In the genomic region with DNA sequence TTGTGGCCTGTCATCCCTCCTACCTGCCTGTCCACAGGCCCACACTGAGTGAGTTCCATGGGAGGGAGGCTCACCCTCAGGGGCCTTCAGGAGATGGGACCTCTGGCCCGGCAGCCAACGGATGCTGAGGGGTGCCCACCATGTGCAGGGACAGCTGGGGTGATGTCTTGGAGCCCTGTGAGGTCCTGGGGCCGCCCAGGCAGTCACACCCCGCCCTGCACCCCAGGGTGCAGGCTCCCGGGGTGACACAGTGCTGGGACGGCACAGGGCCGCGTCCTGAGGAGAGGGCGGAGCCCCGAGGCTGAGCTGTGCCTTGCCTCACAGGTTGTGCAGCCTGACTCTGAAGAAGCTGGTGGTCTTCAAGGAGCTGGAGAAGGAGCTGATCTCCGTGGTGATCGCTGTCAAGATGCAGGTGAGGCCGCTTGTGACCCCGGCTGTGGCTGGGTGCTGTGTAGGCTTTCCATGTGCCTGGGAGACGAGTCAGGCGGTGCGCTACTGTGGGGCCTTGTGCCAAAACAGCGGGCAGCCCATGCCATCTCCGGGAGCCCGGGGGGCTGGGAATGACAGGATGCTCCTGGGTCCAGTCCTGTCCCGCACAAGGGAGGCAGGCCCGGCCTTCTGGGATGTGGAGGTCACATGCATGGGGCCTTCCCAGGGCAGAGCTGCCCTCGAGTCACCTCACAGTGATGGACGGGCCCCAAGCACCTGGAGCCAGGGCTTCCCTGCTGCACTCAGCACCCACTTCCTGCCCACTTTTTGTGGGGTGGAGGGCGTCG, we compare ENCODE assay signal across 19 cellular contexts. TPM values are rescaled to one million over a fixed set of nuclear protein-coding genes. Genes with fewer than 3 reads are reported as not detected.
DNase-seq lines count a peak whose midpoint lies in the region; ATAC-seq, FAIRE-seq and TF ChIP-seq lines count a peak whose summit lies in the region.
"Had no signal": no experiment of that assay in that cellular context is flagged by ENCODE, and none has a peak within 500 bp of the region (broad histone marks: within the 10 kb centered on the region; RNA-seq: fewer than 3 reads in every experiment).

No MANE protein-coding gene starts in this region.

- H3K14ac ChIP-seq in neuronal stem cell (ENCODE audit: low read length): no peak overlapping the region

- H3K36me3 ChIP-seq in BE2C (no peaks in the 10 kb centered on the region), HCT116 (ENCODE audit: control insufficient read depth in 1 of 2, insufficient read depth in 2 of 2, low read length in 2 of 2) (no peaks in the 10 kb centered on the region), K562 (ENCODE audit: control insufficient read depth, insufficient read depth, low read length) (no peaks in the 10 kb centered on the region), neuronal stem cell (replicated peaks in 1 of 2; ENCODE audit: control insufficient read depth in 2 of 2, insufficient read depth in 2 of 2, low read length in 2 of 2) (no peaks in the 10 kb centered on the region), suprapubic skin (peaks cover 14% of the 10 kb centered on the region)

- H3K79me1 ChIP-seq in neuronal stem cell (ENCODE audit: low read depth, low read length): peaks cover 6% of the 10 kb centered on the region

- H3K36me3 Mint-ChIP-seq in activated CD4-positive, alpha-beta T cell treated with anti-CD3 and anti-CD28 coated beads, Interleukin-2, amount 10 ng/mL, durations not matched to agents 24 days and 14 days (ENCODE audit: low read depth): no peaks in the 10 kb centered on the region

- H3K9ac ChIP-seq in HCT116 (ENCODE audit: low read length): no peak overlapping the region
- no peak overlapping the region; a peak in 1 of 4 replicates for H3K9ac ChIP-seq in K562 (ENCODE audit: insufficient read depth in 1 of 2, low read depth in 2 of 2, low read length in 2 of 2)
- peak overlapping the region; percentile 12 for H3K9ac ChIP-seq in neuronal stem cell (ENCODE audit: low read depth, low read length, poor library complexity)

- H3K4me3 Mint-ChIP-seq in activated CD4-positive, alpha-beta T cell treated with anti-CD3 and anti-CD28 coated beads, Interleukin-2, amount 10 ng/mL, durations not matched to agents 24 days and 14 days: no peak overlapping the region
- H3K4me3 Mint-ChIP-seq: CD8-positive, alpha-beta T cell; GM23338; H9 had no signal

- WGBS in K562 (ENCODE audit: insufficient coverage, low coverage, missing lambda C conversion rate): 68% methylated on average over 10 of the region's 26 CpGs
- WGBS in neuronal stem cell (ENCODE audit: extremely low coverage in 2 of 2, insufficient read length in 2 of 2, insufficient replicate concordance in 1 of 2), 2 donors: no CpG with 5 or more reads among the region's 26 CpGs
- WGBS in suprapubic skin: 90% methylated on average over 12 of the region's 26 CpGs

- H3K4me1 Mint-ChIP-seq in activated CD4-positive, alpha-beta T cell treated with anti-CD3 and anti-CD28 coated beads, Interleukin-2, amount 10 ng/mL, durations not matched to agents 24 days and 14 days: peaks cover 2% of the 10 kb centered on the region

- H3K9me1 ChIP-seq in K562 (ENCODE audit: control insufficient read depth, insufficient read depth, low read length): no peaks in the 10 kb centered on the region

- H3K4me3 ChIP-seq in BE2C (ENCODE audit: low read depth, low read length): no peak overlapping the region
- H3K4me3 ChIP-seq in HCT116 (replicated peaks in 1 of 2; ENCODE audit: low read depth in 1 of 2, low read length in 2 of 2): no peak overlapping the region
- H3K4me3 ChIP-seq in K562: no peak overlapping the region
- no peak overlapping the region for H3K4me3 ChIP-seq in neuronal stem cell (ENCODE audit: low read length in 2 of 2)
- H3K4me3 ChIP-seq in suprapubic skin: no peak overlapping the region
- H3K4me3 ChIP-seq: A549; BLaER1 treated with 17β-estradiol and CSF1 and Interleukin-3, amounts not matched to agents 10 nM and 100 nM; GM23338 had no signal

- H3K4me2 ChIP-seq in HCT116 (ENCODE audit: low read length): no peak overlapping the region
- no peak overlapping the region for H3K4me2 ChIP-seq in K562 (ENCODE audit: insufficient read depth, low read length)
- no peak overlapping the region for H3K4me2 ChIP-seq in neuronal stem cell (ENCODE audit: insufficient read depth, low read length, poor library complexity, severe bottlenecking)
- H3K4me2 ChIP-seq: A549; BLaER1 treated with 17β-estradiol and CSF1 and Interleukin-3, amounts not matched to agents 10 nM and 100 nM; GM23338 had no signal

- no peak overlapping the region for H2AFZ ChIP-seq in HCT116 (ENCODE audit: low read depth, low read length, poor library complexity, severe bottlenecking)
- no peak overlapping the region for H2AFZ ChIP-seq in K562 (ENCODE audit: low read depth, low read length)
- H2AFZ ChIP-seq in neuronal stem cell (ENCODE audit: low read length): no peak overlapping the region
- H2AFZ ChIP-seq: GM23338 had no signal

- no peaks in the 10 kb centered on the region for H4K20me1 ChIP-seq in HCT116 (ENCODE audit: insufficient read depth)
- 0 out of 2 replicates have a peak, but pooled peaks cover 3% of the 10 kb centered on the region for H4K20me1 ChIP-seq in K562 (replicated peaks; ENCODE audit: control insufficient read depth, insufficient read depth, low read length)

- no peak for FAIRE-seq in K562 (lab: Jason Lieb, UNC)
- FAIRE-seq: A549, G401.6 had no signal

- H2BK5ac ChIP-seq in neuronal stem cell (ENCODE audit: low read length): no peak overlapping the region

- H3K9me3 Mint-ChIP-seq in activated CD4-positive, alpha-beta T cell treated with anti-CD3 and anti-CD28 coated beads, Interleukin-2, amount 10 ng/mL, durations not matched to agents 24 days and 14 days: no peaks in the 10 kb centered on the region
- H3K9me3 Mint-ChIP-seq: GM23338 had no signal

- CTCF ChIA-PET in HCT116 (lab: Charles Lee) (no interaction called here), K562 (lab: Yijun Ruan, JAX; ENCODE audit: low intra/inter-chr PET ratio) (no interaction called here)

- BruUV-seq in HCT116 (replicated peaks; lab: Mats Ljungman, UMichigan): no TSS peak
- BruUV-seq in K562 (replicated peaks; lab: Mats Ljungman, UMichigan): no TSS peak

- TF ChIP-seq CTCF in BE2C (IDR thresholded peaks at IDR 0.05; ENCODE audit: low read depth, low read length) (no peak), HCT116 (IDR thresholded peaks at IDR 0.05 in 2 of 3, conservative IDR thresholded peaks at IDR 0.05 in 1 of 3; ENCODE audit: borderline replicate concordance in 1 of 3, insufficient read depth in 1 of 3, low read depth in 2 of 3, low read length in 2 of 3) (no peak), K562 (IDR thresholded peaks at IDR 0.05 in 2 of 3, conservative IDR thresholded peaks at IDR 0.05 in 1 of 3; ENCODE audit: insufficient read depth in 2 of 3, low read depth in 1 of 3, low read length in 3 of 3) (no peak), suprapubic skin (IDR thresholded peaks at IDR 0.05) (no peak)

- no peak overlapping the region for H4K91ac ChIP-seq in neuronal stem cell (ENCODE audit: low read depth, low read length, poor library complexity)

- no peak overlapping the region for H2AK5ac ChIP-seq in neuronal stem cell (ENCODE audit: low read depth, low read length)

- POLR2A ChIA-PET in HCT116 (lab: Charles Lee) (no interaction called here), K562 (lab: Yijun Ruan, JAX) (no interaction called here)

- H3K27ac Mint-ChIP-seq in activated CD4-positive, alpha-beta T cell treated with anti-CD3 and anti-CD28 coated beads, Interleukin-2, amount 10 ng/mL, durations not matched to agents 24 days and 14 days: no peak overlapping the region
- H3K27ac Mint-ChIP-seq: CD8-positive, alpha-beta T cell; GM23338; H9 had no signal

- H3K4me1 ChIP-seq in BE2C (no peaks in the 10 kb centered on the region; the same call in 1 of the 2 replicates), HCT116 (ENCODE audit: control insufficient read depth in 1 of 2, insufficient read depth in 2 of 2, low read length in 2 of 2) (peaks cover 8 to 12% of the 10 kb centered on the region in 2 experiments; a peak in 2 of 4 replicates), K562 (replicated peaks in 1 of 2; ENCODE audit: control insufficient read depth in 2 of 2, insufficient read depth in 2 of 2, low read length in 2 of 2) (peaks cover 10 to 54% of the 10 kb centered on the region in 2 experiments; a peak in 4 of 5 replicates), neuronal stem cell (ENCODE audit: control insufficient read depth in 2 of 2, insufficient read depth in 1 of 2, low read depth in 1 of 2, low read length in 2 of 2) (peaks cover 0 to 3% of the 10 kb centered on the region in 2 donors), suprapubic skin (peaks cover 20% of the 10 kb centered on the region)

- TF ChIP-seq RAD21 in HCT116 (IDR thresholded peaks at IDR 0.05; ENCODE audit: low read depth): no peak
- TF ChIP-seq RAD21 in K562 (CRISPR knock-in tag; conservative IDR thresholded peaks at IDR 0.05 in 1 of 2, IDR thresholded peaks at IDR 0.05 in 1 of 2): no peak

- H3K18ac ChIP-seq in neuronal stem cell (ENCODE audit: low read length): peak overlapping the region; percentile 76

- H3K27me3 ChIP-seq in BE2C (no peaks in the 10 kb centered on the region), HCT116 (ENCODE audit: insufficient read depth, low read length) (no peaks in the 10 kb centered on the region), K562 (ENCODE audit: control insufficient read depth in 2 of 2, insufficient read depth in 2 of 2, low read length in 2 of 2) (no peaks in the 10 kb centered on the region), neuronal stem cell (ENCODE audit: control insufficient read depth in 3 of 3, insufficient read depth in 3 of 3, low read depth in 1 of 3, low read length in 3 of 3) (no peaks in the 10 kb centered on the region), suprapubic skin (no peaks in the 10 kb centered on the region)
- H3K27me3 ChIP-seq: BLaER1 treated with 17β-estradiol and CSF1 and Interleukin-3, amounts not matched to agents 10 nM and 100 nM had no signal

- peak; percentile 46; the same call in 1 of the 2 replicates for ATAC-seq in HCT116
- ATAC-seq in K562: 0 out of 3 replicates have a peak, but pooled peaks have one; percentile 20
- ATAC-seq: CD8-positive, alpha-beta T cell; GM23338 had no signal

- H3K23ac ChIP-seq in neuronal stem cell (ENCODE audit: low read depth, low read length, poor library complexity): peak overlapping the region; percentile 73

- intact Hi-C loops in HCT116 (cut with micrococcal nuclease): no loop called here
- intact Hi-C loops in K562 (cut with micrococcal nuclease): no loop called here
- intact Hi-C loops in activated CD4-positive, alpha-beta T cell treated with anti-CD3 and anti-CD28 coated beads, Interleukin-2, amount 10 ng/mL, durations not matched to agents 24 days and 14 days (cut with micrococcal nuclease): no loop called here

- no peak overlapping the region for H2BK12ac ChIP-seq in neuronal stem cell (ENCODE audit: low read length)

- no peaks in the 10 kb centered on the region for H3K27me3 Mint-ChIP-seq in activated CD4-positive, alpha-beta T cell treated with anti-CD3 and anti-CD28 coated beads, Interleukin-2, amount 10 ng/mL, durations not matched to agents 24 days and 14 days

- no peaks in the 10 kb centered on the region for H3K9me2 ChIP-seq in HCT116 (ENCODE audit: insufficient read depth)

- no peak overlapping the region for H2BK15ac ChIP-seq in neuronal stem cell (ENCODE audit: low read length)

- H2BK120ac ChIP-seq in neuronal stem cell (ENCODE audit: low read depth, low read length): no peak overlapping the region

- no peak overlapping the region for H4K8ac ChIP-seq in neuronal stem cell (ENCODE audit: low read depth, low read length)

- RAD21 ChIA-PET in HCT116 (lab: Charles Lee; ENCODE audit: low non-redundant PET in 1 of 2, low total read pairs in 2 of 2, uncharacterized antibody in 2 of 2, unreplicated experiment in 2 of 2): no interaction called here

- TF ChIP-seq EP300 in K562 (IDR thresholded peaks at IDR 0.05; ENCODE audit: low read length): no peak
- no peak for TF ChIP-seq EP300 in suprapubic skin (IDR thresholded peaks at IDR 0.05)

- no peak for TF ChIP-seq POLR2A in HCT116 (IDR thresholded peaks at IDR 0.05; ENCODE audit: borderline replicate concordance, extremely low read depth, insufficient read depth, insufficient read length)
- TF ChIP-seq POLR2A in K562 (conservative IDR thresholded peaks at IDR 0.05): no peak
- TF ChIP-seq POLR2A in suprapubic skin (IDR thresholded peaks at IDR 0.05): no peak

- DNase-seq in BE2C: peak; percentile 12
- no peak for DNase-seq in HCT116 (ENCODE audit: low read depth, low spot score)
- no peak for DNase-seq in K562 (ENCODE audit: extremely low read depth in 1 of 4, low spot score in 3 of 4)
- no peak for DNase-seq in neuronal stem cell (ENCODE audit: low spot score)
- DNase-seq in suprapubic skin (ENCODE audit: low spot score in 2 of 2): no peak
- no peak for DNase-seq in activated CD8-positive, alpha-beta memory T cell treated with anti-CD3 and anti-CD28 coated beads, Interleukin-2, amount 50 U/mL, for 48 hours
- no peak for DNase-seq in NCI-H1694 treated with DMSO at 0.1 percent for 48 hours (lab: John Stamatoyannopoulos, UW)
- DNase-seq in activated CD4-positive, alpha-beta T cell treated with anti-CD3 and anti-CD28 coated beads, Interleukin-2, amount 10 ng/mL, durations not matched to agents 24 days and 14 days: no peak
- DNase-seq: AML-193; Calu3; CD8-positive, alpha-beta T cell; DMS53; H9 had no signal

- H3K9me3 ChIP-seq in BE2C (no peaks in the 10 kb centered on the region; the same call in 1 of the 2 replicates), HCT116 (ENCODE audit: control insufficient read depth in 1 of 2, insufficient read depth in 1 of 2, low read depth in 1 of 2, low read length in 2 of 2) (no peaks in the 10 kb centered on the region), K562 (replicated peaks; ENCODE audit: control insufficient read depth, insufficient read depth, low read depth, low read length) (no peaks in the 10 kb centered on the region), neuronal stem cell (replicated peaks in 1 of 2; ENCODE audit: control insufficient read depth in 2 of 2, insufficient read depth in 1 of 2, low read depth in 1 of 2, low read length in 2 of 2) (peaks cover 4 to 5% of the 10 kb centered on the region in 2 donors), suprapubic skin (no peaks in the 10 kb centered on the region)

- H3K79me2 ChIP-seq in HCT116 (ENCODE audit: insufficient read depth, low read length) (no peaks in the 10 kb centered on the region), K562 (ENCODE audit: control insufficient read depth, insufficient read depth, low read length) (no peaks in the 10 kb centered on the region; the same call in 2 of the 3 replicates)

- in situ Hi-C loops in K562 (cut with MboI): loop anchor here (10.0 kb wide), 1 partner anchor 84 kb away; no protein-coding TSS in a partner anchor

- H3K4ac ChIP-seq in neuronal stem cell (ENCODE audit: low read length): no peak overlapping the region

- H3K27ac ChIP-seq in HCT116 (ENCODE audit: low read depth, low read length) (no peak overlapping the region), K562 (ENCODE audit: extremely low read depth, low read depth, low read length) (no peak overlapping the region), neuronal stem cell (replicated peaks; ENCODE audit: low read length) (no peak overlapping the region), suprapubic skin (no peak overlapping the region)
- H3K27ac ChIP-seq: 22Rv1, A549 had no signal

RNA-seq across cellular contexts. Expression of a gene that starts 33.8 kb away (rescaled TPM):
- 22.5 TPM for polyA plus RNA-seq in BE2C (2012; ENCODE audit: insufficient read depth, insufficient read length, low read depth)
- total RNA-seq in HCT116 (2021; ENCODE audit: unreplicated experiment) (75.5 TPM), K562 (2014; rRNA removed) (13.2 and 21.3 TPM in 2 replicates), K562 (2014; rRNA removed; fragmentation: Illumina TruSeq; extraction: Trizol) (4.4 and 5.9 TPM in 2 replicates), K562 (2015; rRNA removed; fragmentation: Illumina TruSeq; extraction: Trizol) (10.4 and 11.6 TPM in 2 replicates), K562 (2021) (20.8 and 21.0 TPM in 2 replicates), suprapubic skin (100 to 1,000 TPM in 1 of 4 donors, 10 to 100 TPM in 3; 41.9 to 100 (median 66.6) TPM)
- polyA plus RNA-seq in HCT116 (2012): 53.6 and 63.4 TPM in 2 replicates
- total RNA-seq in K562 (2011; cell fraction: chromatin; rRNA removed; ENCODE audit: low replicate concordance): 28.1 and 70.2 TPM in 2 replicates
- 30.5 and 32.4 TPM in 2 replicates for total RNA-seq in K562 (2011; cell fraction: nucleolus; rRNA removed)
- 22.4 and 23.7 TPM in 2 replicates for total RNA-seq in K562 (2011; cell fraction: nucleoplasm; rRNA removed)
- polyA plus RNA-seq in K562 (2011; rRNA removed) (8.8 and 9.9 TPM in 2 replicates), K562 (2014; fragmentation: Illumina TruSeq; extraction: Trizol) (4.3 and 9.0 TPM in 2 replicates), K562 (2014; fragmentation: Nextera tagmentation; extraction: Ambion mirVana) (under 1 TPM; 0.11 to 0.34 TPM), K562 (2014; rRNA removed) (14.6 and 16.6 TPM in 2 replicates)
- 6.8 and 14.3 TPM in 2 replicates for polyA plus RNA-seq in K562 (2011; cell fraction: cytosol; rRNA removed)
- 27.9 and 60.4 TPM in 2 replicates for polyA plus RNA-seq in K562 (2011; cell fraction: nucleus; rRNA removed)
- 16.4 and 29.4 TPM in 2 replicates for polyA plus RNA-seq in K562 (2012)
- 2.8 and 6.3 TPM in 2 replicates for polyA minus RNA-seq in K562 (2011; rRNA and poly(A)+ RNA removed)
- 10.2 and 13.9 TPM in 2 replicates for polyA minus RNA-seq in K562 (2011; cell fraction: cytosol; rRNA and poly(A)+ RNA removed)
- 8.9 and 15.8 TPM in 2 replicates for polyA minus RNA-seq in K562 (2011; cell fraction: nucleus; rRNA and poly(A)+ RNA removed)
- 33.5 TPM for polyA plus RNA-seq in neuronal stem cell (2013, experiment 1 of 2)
- polyA plus RNA-seq in neuronal stem cell (2013, experiment 2 of 2): 32.3 TPM
- 31.5 and 33.9 TPM in 2 replicates for total RNA-seq in activated CD4-positive, alpha-beta T cell treated with anti-CD3 and anti-CD28 coated beads, Interleukin-2, amount 10 ng/mL, durations not matched to agents 24 days and 14 days

RNA-seq across cellular contexts. Expression of a gene that starts 47.6 kb away (rescaled TPM):
- 43.4 TPM for polyA plus RNA-seq in BE2C (2012; ENCODE audit: insufficient read depth, insufficient read length, low read depth)
- total RNA-seq in HCT116 (2021; ENCODE audit: unreplicated experiment) (41.2 TPM), K562 (2014; rRNA removed) (24.6 and 24.9 TPM in 2 replicates), K562 (2014; rRNA removed; fragmentation: Illumina TruSeq; extraction: Trizol) (6.9 and 9.3 TPM in 2 replicates), K562 (2015; rRNA removed; fragmentation: Illumina TruSeq; extraction: Trizol) (12.5 and 12.7 TPM in 2 replicates), K562 (2021) (22.5 and 22.6 TPM in 2 replicates), suprapubic skin (100 to 1,000 TPM in 1 of 4 donors, 10 to 100 TPM in 3; 37.9 to 102 (median 52.5) TPM)
- 17.4 and 17.7 TPM in 2 replicates for polyA plus RNA-seq in HCT116 (2012)
- total RNA-seq in K562 (2011; cell fraction: chromatin; rRNA removed; ENCODE audit: low replicate concordance): 71.0 and 136 TPM in 2 replicates
- 63.5 and 70.5 TPM in 2 replicates for total RNA-seq in K562 (2011; cell fraction: nucleolus; rRNA removed)
- 45.0 and 51.4 TPM in 2 replicates for total RNA-seq in K562 (2011; cell fraction: nucleoplasm; rRNA removed)
- polyA plus RNA-seq in K562 (2011; rRNA removed) (3.6 and 5.6 TPM in 2 replicates), K562 (2014; fragmentation: Illumina TruSeq; extraction: Trizol) (8.2 and 10.5 TPM in 2 replicates), K562 (2014; fragmentation: Nextera tagmentation; extraction: Ambion mirVana) (under 1 TPM; 0.14 to 0.17 TPM), K562 (2014; rRNA removed) (12.8 and 14.6 TPM in 2 replicates)
- polyA plus RNA-seq in K562 (2011; cell fraction: cytosol; rRNA removed): 3.3 and 6.4 TPM in 2 replicates
- polyA plus RNA-seq in K562 (2011; cell fraction: nucleus; rRNA removed): 25.8 and 37.9 TPM in 2 replicates
- polyA plus RNA-seq in K562 (2012): 14.4 and 14.8 TPM in 2 replicates
- 5.2 and 6.5 TPM in 2 replicates for polyA minus RNA-seq in K562 (2011; rRNA and poly(A)+ RNA removed)
- polyA minus RNA-seq in K562 (2011; cell fraction: cytosol; rRNA and poly(A)+ RNA removed): 6.4 and 8.4 TPM in 2 replicates
- polyA minus RNA-seq in K562 (2011; cell fraction: nucleus; rRNA and poly(A)+ RNA removed): 20.3 and 25.3 TPM in 2 replicates
- polyA plus RNA-seq in neuronal stem cell (2013, experiment 1 of 2): 14.0 TPM
- 14.3 TPM for polyA plus RNA-seq in neuronal stem cell (2013, experiment 2 of 2)
- total RNA-seq in activated CD4-positive, alpha-beta T cell treated with anti-CD3 and anti-CD28 coated beads, Interleukin-2, amount 10 ng/mL, durations not matched to agents 24 days and 14 days: 42.4 and 46.6 TPM in 2 replicates

RNA-seq across cellular contexts. Expression of a gene that starts 50.0 kb away (rescaled TPM):
- polyA plus RNA-seq in BE2C (2012; ENCODE audit: insufficient read depth, insufficient read length, low read depth): 2.7 TPM
- total RNA-seq in HCT116 (2021; ENCODE audit: unreplicated experiment) (3.8 TPM), K562 (2014; rRNA removed) (0.04 and 0.05 TPM in 2 replicates), K562 (2014; rRNA removed; fragmentation: Illumina TruSeq; extraction: Trizol) (0.06 and 0.55 TPM in 2 replicates), K562 (2015; rRNA removed; fragmentation: Illumina TruSeq; extraction: Trizol) (0.14 and 0.45 TPM in 2 replicates), K562 (2021) (1.0 and 1.7 TPM in 2 replicates), suprapubic skin (under 1 TPM in 1 of 4 donors, not detected in 3; 0.80 TPM)
- 0.05 and 0.15 TPM in 2 replicates for polyA plus RNA-seq in HCT116 (2012)
- total RNA-seq in K562 (2011; cell fraction: chromatin; rRNA removed; ENCODE audit: low replicate concordance): 2.3 and 5.1 TPM in 2 replicates
- total RNA-seq in K562 (2011; cell fraction: nucleolus; rRNA removed): 2.6 and 3.8 TPM in 2 replicates
- 1.9 and 2.6 TPM in 2 replicates for total RNA-seq in K562 (2011; cell fraction: nucleoplasm; rRNA removed)
- polyA plus RNA-seq in K562 (2011; rRNA removed) (0.31 and 0.50 TPM in 2 replicates), K562 (2014; fragmentation: Illumina TruSeq; extraction: Trizol) (0.04 and 0.14 TPM in 2 replicates), K562 (2014; fragmentation: Nextera tagmentation; extraction: Ambion mirVana) (not detected), K562 (2014; rRNA removed) (0.18 and 0.23 TPM in 2 replicates)
- 0.22 and 0.66 TPM in 2 replicates for polyA plus RNA-seq in K562 (2011; cell fraction: cytosol; rRNA removed)
- 3.7 and 7.3 TPM in 2 replicates for polyA plus RNA-seq in K562 (2011; cell fraction: nucleus; rRNA removed)
- polyA plus RNA-seq in K562 (2012): 0.14 and 0.36 TPM in 2 replicates
- polyA minus RNA-seq in K562 (2011; rRNA and poly(A)+ RNA removed): 0.11 and 0.12 TPM in 2 replicates
- not detected in 2 replicates for polyA minus RNA-seq in K562 (2011; cell fraction: cytosol; rRNA and poly(A)+ RNA removed)
- polyA minus RNA-seq in K562 (2011; cell fraction: nucleus; rRNA and poly(A)+ RNA removed): 0.56 and 0.94 TPM in 2 replicates
- polyA plus RNA-seq in neuronal stem cell (2013, experiment 1 of 2): 0.21 TPM
- 0.21 TPM for polyA plus RNA-seq in neuronal stem cell (2013, experiment 2 of 2)
- 5.7 and 6.4 TPM in 2 replicates for total RNA-seq in activated CD4-positive, alpha-beta T cell treated with anti-CD3 and anti-CD28 coated beads, Interleukin-2, amount 10 ng/mL, durations not matched to agents 24 days and 14 days
- total RNA-seq: HT-29 had no signal
